In the genomic region with DNA sequence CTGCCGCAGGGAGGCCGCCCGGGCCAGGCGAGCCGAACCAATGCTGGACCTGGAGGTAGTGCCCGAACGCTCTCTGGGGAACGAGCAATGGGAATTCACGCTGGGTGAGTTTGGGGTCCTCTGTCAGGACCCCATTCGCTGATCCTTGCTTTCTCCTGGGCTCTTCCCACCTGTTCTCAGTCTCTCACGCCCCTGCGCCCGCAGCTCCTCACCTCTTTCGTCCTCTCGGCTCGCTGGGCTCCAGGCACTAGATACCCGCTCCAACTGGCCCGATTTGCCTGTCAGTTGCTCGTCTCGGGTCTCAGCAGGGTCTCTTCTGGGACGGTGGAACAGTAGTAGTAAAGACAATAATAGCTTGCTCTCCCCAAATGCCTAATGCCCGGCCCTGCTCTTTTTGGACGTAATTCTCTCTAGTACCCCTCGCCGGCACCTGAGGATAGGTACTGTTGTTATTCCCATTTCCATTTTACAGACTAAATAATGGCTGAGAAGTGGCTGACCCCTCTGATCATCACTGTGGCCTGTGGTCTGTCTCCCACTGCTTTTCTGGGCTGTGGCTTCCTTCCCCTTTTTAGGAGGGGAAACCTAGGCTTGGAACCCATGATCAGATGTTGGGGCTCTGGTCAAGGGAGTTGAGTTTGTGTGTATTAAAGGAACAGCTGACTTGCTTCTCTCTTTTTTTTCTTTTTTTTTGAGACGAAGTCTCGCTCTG, we compare ENCODE assay signal across 8 cellular contexts. TPM values are rescaled to one million over a fixed set of nuclear protein-coding genes. Genes with fewer than 3 reads are reported as not detected.
DNase-seq lines count a peak whose midpoint lies in the region; ATAC-seq, FAIRE-seq and TF ChIP-seq lines count a peak whose summit lies in the region.

No MANE protein-coding gene starts in this region.

- H3K27me3 ChIP-seq in adipocyte (replicated peaks; ENCODE audit: control insufficient read depth, insufficient read depth, low read length) (no peaks in the 10 kb centered on the region), stomach smooth muscle (ENCODE audit: control insufficient read depth in 1 of 2, insufficient read depth in 2 of 2, low read length in 2 of 2) (no peaks in the 10 kb centered on the region)

- H3K4me1 ChIP-seq in A549 (peaks cover 42% of the 10 kb centered on the region), adipocyte (ENCODE audit: control insufficient read depth, insufficient read depth, low read length) (peaks cover 31% of the 10 kb centered on the region), kidney (ENCODE audit: control insufficient read depth in 1 of 2, insufficient read depth in 1 of 2, low read depth in 1 of 2, low read length in 2 of 2) (peaks cover 17 to 23% of the 10 kb centered on the region in 2 donors), stomach smooth muscle (ENCODE audit: control insufficient read depth, insufficient read depth, low read length) (peaks cover 24% of the 10 kb centered on the region)

- H3K9me3 ChIP-seq in A549 (no peaks in the 10 kb centered on the region), adipocyte (ENCODE audit: control insufficient read depth, low read length) (no peaks in the 10 kb centered on the region), kidney (ENCODE audit: control insufficient read depth in 1 of 2, low read length in 2 of 2) (no peaks in the 10 kb centered on the region), stomach smooth muscle (ENCODE audit: control insufficient read depth in 2 of 2, low read length in 2 of 2) (no peaks in the 10 kb centered on the region)

- TF ChIP-seq POLR2A in A549 (IDR thresholded peaks at IDR 0.05; ENCODE audit: low read length): no peak

- TF ChIP-seq RAD21 in A549 (conservative IDR thresholded peaks at IDR 0.05 in 1 of 2, IDR thresholded peaks at IDR 0.05 in 1 of 2): no peak

- TF ChIP-seq CTCF in A549 (IDR thresholded peaks at IDR 0.05) (no peak), LNCaP clone FGC (IDR thresholded peaks at IDR 0.05; ENCODE audit: control insufficient read depth, extremely low read depth, insufficient read depth) (no peak), kidney (IDR thresholded peaks at IDR 0.05; ENCODE audit: borderline replicate concordance, extremely low read depth, insufficient read depth) (no peak)

- DNase-seq in A549 (ENCODE audit: low read depth in 1 of 2, low spot score in 1 of 2) (no peak), LNCaP clone FGC (ENCODE audit: low read depth) (no peak), adipocyte (ENCODE audit: low read depth) (no peak), kidney (no peak), NCI-H2029 treated with DMSO at 0.1 percent for 48 hours (lab: John Stamatoyannopoulos, UW) (no peak)

- peak overlapping the region; percentile 89 for H3K4me3 ChIP-seq in A549
- H3K4me3 ChIP-seq in LNCaP clone FGC (ENCODE audit: low read depth, low read length): peak overlapping the region; percentile 98
- peak overlapping the region; percentile 98 for H3K4me3 ChIP-seq in adipocyte (ENCODE audit: low read length)
- peak overlapping the region; percentile 89 to 99 for H3K4me3 ChIP-seq in kidney (ENCODE audit: low read length in 2 of 2)
- H3K4me3 ChIP-seq in stomach smooth muscle (ENCODE audit: low read length in 2 of 2): peak overlapping the region; percentile 96 to 97

- POLR2A ChIA-PET in A549 (lab: Yijun Ruan, JAX): no interaction called here

- intact Hi-C loops in kidney (cut with DNase I): no loop called here

- H3K27ac ChIP-seq in A549 (peak overlapping the region; percentile 81 to 93), kidney (ENCODE audit: low read depth in 2 of 2, low read length in 2 of 2) (peak overlapping the region; percentile 73 to 95), stomach smooth muscle (ENCODE audit: low read length) (no peak overlapping the region)

- H3K36me3 ChIP-seq in adipocyte (ENCODE audit: control insufficient read depth, insufficient read depth, low read length, severe bottlenecking) (no peaks in the 10 kb centered on the region), kidney (ENCODE audit: control insufficient read depth in 1 of 2, insufficient read depth in 2 of 2, low read length in 2 of 2) (no peaks in the 10 kb centered on the region), stomach smooth muscle (ENCODE audit: control insufficient read depth in 2 of 2, insufficient read depth in 2 of 2, low read length in 2 of 2) (no peaks in the 10 kb centered on the region)

- no peak for FAIRE-seq in A549 (lab: Jason Lieb, UNC)
- FAIRE-seq in kidney (lab: Jason Lieb, UNC): no peak

- peak overlapping the region; percentile 85 for H3K9ac ChIP-seq in adipocyte (ENCODE audit: low read length)
- H3K9ac ChIP-seq in kidney (ENCODE audit: low read length in 2 of 2): peak overlapping the region; percentile 89 to 95
- H3K9ac ChIP-seq in stomach smooth muscle (ENCODE audit: low read length in 2 of 2): peak overlapping the region; percentile 83 to 93

- TF ChIP-seq EP300 in A549 (IDR thresholded peaks at IDR 0.05): no peak

- peak; percentile 58 to 77; a peak in 5 of 6 replicates for ATAC-seq in A549
- peak; percentile 8 for ATAC-seq in GM18867 (IDR thresholded peaks at IDR 0.05; ENCODE audit: unreplicated experiment)
- no peak for ATAC-seq in HG03457 (IDR thresholded peaks at IDR 0.05; ENCODE audit: unreplicated experiment)

- WGBS in A549 (ENCODE audit: missing lambda C conversion rate): 7% methylated on average over 27 of the region's 27 CpGs

- CTCF ChIA-PET in A549 (lab: Yijun Ruan, JAX): interaction anchor here (0.8 to 3.4 kb wide), 5 partner anchors 9 to 133 kb away, joined by 3 to 14 read pairs (median 5); a partner anchor contains a TSS

- peak overlapping the region; percentile 97 for H3K4me2 ChIP-seq in A549

TF ChIP-seq in A549, 52 proteins besides CTCF, POLR2A, EP300 and RAD21 (continues in another document):
- TF ChIP-seq, protein P1, sequence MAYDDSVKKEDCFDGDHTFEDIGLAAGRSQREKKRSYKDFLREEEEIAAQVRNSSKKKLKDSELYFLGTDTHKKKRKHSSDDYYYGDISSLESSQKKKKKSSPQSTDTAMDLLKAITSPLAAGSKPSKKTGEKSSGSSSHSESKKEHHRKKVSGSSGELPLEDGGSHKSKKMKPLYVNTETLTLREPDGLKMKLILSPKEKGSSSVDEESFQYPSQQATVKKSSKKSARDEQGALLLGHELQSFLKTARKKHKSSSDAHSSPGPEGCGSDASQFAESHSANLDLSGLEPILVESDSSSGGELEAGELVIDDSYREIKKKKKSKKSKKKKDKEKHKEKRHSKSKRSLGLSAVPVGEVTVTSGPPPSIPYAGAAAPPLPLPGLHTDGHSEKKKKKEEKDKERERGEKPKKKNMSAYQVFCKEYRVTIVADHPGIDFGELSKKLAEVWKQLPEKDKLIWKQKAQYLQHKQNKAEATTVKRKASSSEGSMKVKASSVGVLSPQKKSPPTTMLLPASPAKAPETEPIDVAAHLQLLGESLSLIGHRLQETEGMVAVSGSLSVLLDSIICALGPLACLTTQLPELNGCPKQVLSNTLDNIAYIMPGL (CRISPR knock-in tag; IDR thresholded peaks at IDR 0.05; ENCODE audit: borderline replicate concordance): no peak
- TF ChIP-seq ZFP36 (IDR thresholded peaks at IDR 0.05; ENCODE audit: borderline replicate concordance, partially characterized antibody) (no peak), RCOR1 (IDR thresholded peaks at IDR 0.05; ENCODE audit: low read depth, low read length) (no peak), RARB (CRISPR knock-in tag; IDR thresholded peaks at IDR 0.05) (no peak), EHMT2 (IDR thresholded peaks at IDR 0.05; ENCODE audit: low read depth) (no peak), CEBPB (IDR thresholded peaks at IDR 0.05) (no peak), HDAC2 (IDR thresholded peaks at IDR 0.05) (no peak)

RNA-seq across cellular contexts. Expression of a gene that starts 0.6 kb away (rescaled TPM):
- 37.6 and 48.6 TPM in 2 replicates for polyA plus RNA-seq in A549 (2011; rRNA removed)
- polyA plus RNA-seq in A549 (2012; cell fraction: cytosol; rRNA removed): 31.5 and 38.0 TPM in 2 replicates
- 32.0 and 34.9 TPM in 2 replicates for polyA plus RNA-seq in A549 (2012; cell fraction: nucleus; rRNA removed)
- 20.7 to 21.6 TPM (median 20.9 TPM) in 3 replicates for polyA plus RNA-seq in A549 (2017; fragmentation: RNase III; extraction: RNeasy Plus Mini Kit Qiagen cat#74134 plus additional on column Dnase treatment)
- 37.6 and 43.6 TPM in 2 replicates for polyA minus RNA-seq in A549 (2011; rRNA and poly(A)+ RNA removed)
- 16.9 TPM for total RNA-seq in kidney
- 14.3 TPM for polyA plus RNA-seq in kidney (ENCODE audit: insufficient read depth, low read depth, low replicate concordance)

RNA-seq across cellular contexts. Expression of a gene that starts 40.5 kb away (rescaled TPM):
- polyA plus RNA-seq in A549 (2011; rRNA removed): 6.8 and 8.5 TPM in 2 replicates
- polyA plus RNA-seq in A549 (2012; cell fraction: cytosol; rRNA removed): 6.2 and 8.6 TPM in 2 replicates
- 9.0 and 10.9 TPM in 2 replicates for polyA plus RNA-seq in A549 (2012; cell fraction: nucleus; rRNA removed)
- polyA plus RNA-seq in A549 (2017; fragmentation: RNase III; extraction: RNeasy Plus Mini Kit Qiagen cat#74134 plus additional on column Dnase treatment): 6.7 to 9.3 TPM (median 9.0 TPM) in 3 replicates
- 9.8 and 10.8 TPM in 2 replicates for polyA minus RNA-seq in A549 (2011; rRNA and poly(A)+ RNA removed)
- total RNA-seq in kidney: 16.7 TPM
- 12.1 TPM for polyA plus RNA-seq in kidney (ENCODE audit: insufficient read depth, low read depth, low replicate concordance)

RNA-seq across cellular contexts. Expression of a gene that starts 49.4 kb away (rescaled TPM):
- polyA plus RNA-seq in A549 (2011; rRNA removed): 7.8 and 9.1 TPM in 2 replicates
- polyA plus RNA-seq in A549 (2012; cell fraction: cytosol; rRNA removed): 22.9 and 30.0 TPM in 2 replicates
- 35.6 and 45.2 TPM in 2 replicates for polyA plus RNA-seq in A549 (2012; cell fraction: nucleus; rRNA removed)
- polyA plus RNA-seq in A549 (2017; fragmentation: RNase III; extraction: RNeasy Plus Mini Kit Qiagen cat#74134 plus additional on column Dnase treatment): 13.2 to 15.2 TPM (median 15.2 TPM) in 3 replicates
- polyA minus RNA-seq in A549 (2011; rRNA and poly(A)+ RNA removed): 3.5 and 4.4 TPM in 2 replicates
- 27.1 TPM for total RNA-seq in kidney
- polyA plus RNA-seq in kidney (ENCODE audit: insufficient read depth, low read depth, low replicate concordance): 30.2 TPM

RNA-seq across cellular contexts. Expression of a gene that starts 49.5 kb away (rescaled TPM):
- 5.4 and 5.6 TPM in 2 replicates for polyA plus RNA-seq in A549 (2011; rRNA removed)
- 10.7 and 15.0 TPM in 2 replicates for polyA plus RNA-seq in A549 (2012; cell fraction: cytosol; rRNA removed)
- 99.8 and 200 TPM in 2 replicates for polyA plus RNA-seq in A549 (2012; cell fraction: nucleus; rRNA removed)
- 12.5 to 14.4 TPM (median 13.1 TPM) in 3 replicates for polyA plus RNA-seq in A549 (2017; fragmentation: RNase III; extraction: RNeasy Plus Mini Kit Qiagen cat#74134 plus additional on column Dnase treatment)
- polyA minus RNA-seq in A549 (2011; rRNA and poly(A)+ RNA removed): 2.4 and 2.6 TPM in 2 replicates
- 19.8 TPM for total RNA-seq in kidney
- polyA plus RNA-seq in kidney (ENCODE audit: insufficient read depth, low read depth, low replicate concordance): 9.5 TPM

RNA-seq across cellular contexts. Expression of a gene that starts 54.3 kb away (rescaled TPM):
- polyA plus RNA-seq in A549 (2011; rRNA removed) (8.3 and 11.7 TPM in 2 replicates), A549 (2017; fragmentation: RNase III; extraction: RNeasy Plus Mini Kit Qiagen cat#74134 plus additional on column Dnase treatment) (15.3 to 22.0 TPM (median 18.9 TPM) in 3 replicates), kidney (ENCODE audit: insufficient read depth, low read depth, low replicate concordance) (26.7 TPM)
- polyA plus RNA-seq in A549 (2012; cell fraction: cytosol; rRNA removed): 12.1 and 13.7 TPM in 2 replicates
- 198 and 241 TPM in 2 replicates for polyA plus RNA-seq in A549 (2012; cell fraction: nucleus; rRNA removed)
- polyA minus RNA-seq in A549 (2011; rRNA and poly(A)+ RNA removed): 4.9 and 5.0 TPM in 2 replicates
- total RNA-seq in kidney: 37.9 TPM
